12 cellular contexts compared by ENCODE assay signal in genomic region chr5:169116961-169117461, GRCh38.
DNase-seq lines count a peak whose midpoint lies in the region; ATAC-seq and TF ChIP-seq lines count a peak whose summit lies in the region.
"Had no signal": no experiment of that assay in that cellular context is flagged by ENCODE, and none has a peak within 500 bp of the region (broad histone marks: within the 10 kb centered on the region; RNA-seq: fewer than 3 reads in every experiment).

No MANE protein-coding gene starts in this region.

- DNase-seq in H7 (peak; percentile 61), SK-MEL-5 (ENCODE audit: low read depth, low spot score) (peak; percentile 51), left ventricle myocardium inferior (no peak), spleen (no peak), NCI-H510A (lab: John Stamatoyannopoulos, UW) (no peak), HPDE6-E6E7 (ENCODE audit: extremely low spot score) (no peak), COLO668 (lab: John Stamatoyannopoulos, UW; ENCODE audit: unreplicated experiment) (no peak)
- no peak for DNase-seq in naive thymus-derived CD4-positive, alpha-beta T cell
- DNase-seq: effector memory CD8-positive, alpha-beta T cell; hippocampal formation; RPMI8226; stimulated activated CD4-positive, alpha-beta T cell treated with anti-CD3 and anti-CD28 coated beads, Interleukin-12 subunit alpha, Interleukin-12 subunit beta, amount 100 ng/mL, for 4 hours had no signal

- H3K4me1 ChIP-seq in left ventricle myocardium inferior = peaks cover 11% of the 10 kb centered on the region
- peaks cover 0 to 11% (median 4%) of the 10 kb centered on the region in 6 donors for H3K4me1 ChIP-seq in spleen
- H3K4me1 ChIP-seq in naive thymus-derived CD4-positive, alpha-beta T cell (ENCODE audit: control insufficient read depth in 2 of 2, insufficient read depth in 2 of 2, low read length in 2 of 2) = no peaks in the 10 kb centered on the region

- H3K36me3 ChIP-seq in H7 (replicated peaks; ENCODE audit: control insufficient read depth, insufficient read depth, low read length) (no peaks in the 10 kb centered on the region), left ventricle myocardium inferior (no peaks in the 10 kb centered on the region), spleen (no peaks in the 10 kb centered on the region)
- H3K36me3 ChIP-seq in naive thymus-derived CD4-positive, alpha-beta T cell (ENCODE audit: control insufficient read depth in 2 of 3, insufficient read depth in 3 of 3, low read length in 3 of 3) = no peaks in the 10 kb centered on the region

- peak; percentile 48 for TF ChIP-seq CTCF in left ventricle myocardium inferior (IDR thresholded peaks at IDR 0.05; ENCODE audit: borderline replicate concordance)
- peak in 1 of 11 experiments; percentile 5 for TF ChIP-seq CTCF in spleen (IDR thresholded peaks at IDR 0.05 in 8 of 11, conservative IDR thresholded peaks at IDR 0.05 in 3 of 11)

- H3K9me3 Mint-ChIP-seq in naive thymus-derived CD4-positive, alpha-beta T cell = peaks cover 0 to 4% (median 0%) of the 10 kb centered on the region in 11 donors
- H3K9me3 Mint-ChIP-seq: effector memory CD8-positive, alpha-beta T cell had no signal

- H3K9me3 ChIP-seq in left ventricle myocardium inferior (replicated peaks) = no peaks in the 10 kb centered on the region
- no peaks in the 10 kb centered on the region for H3K9me3 ChIP-seq in spleen
- no peaks in the 10 kb centered on the region for H3K9me3 ChIP-seq in naive thymus-derived CD4-positive, alpha-beta T cell (ENCODE audit: control insufficient read depth in 2 of 3, low read length in 3 of 3)

- ATAC-seq in naive thymus-derived CD4-positive, alpha-beta T cell = no peak
- ATAC-seq: effector memory CD8-positive, alpha-beta T cell had no signal

- WGBS in spleen, 5 donors = 52 to 67% (median 60%) methylated on average over 6 of the region's 6 CpGs

- intact Hi-C loops in left ventricle myocardium inferior (cut with micrococcal nuclease) (no loop called here), spleen (cut with DNase I; ENCODE audit: low total_unique reads) (no loop called here)
- intact Hi-C loops in naive thymus-derived CD4-positive, alpha-beta T cell (cut with micrococcal nuclease) = no loop called here

- no peak overlapping the region for H3K4me3 Mint-ChIP-seq in naive thymus-derived CD4-positive, alpha-beta T cell
- H3K4me3 Mint-ChIP-seq: effector memory CD8-positive, alpha-beta T cell had no signal

- no peak overlapping the region for H3K4me3 ChIP-seq in H7 (ENCODE audit: insufficient read depth, low read depth, low read length)
- H3K4me3 ChIP-seq in left ventricle myocardium inferior = no peak overlapping the region
- H3K4me3 ChIP-seq in spleen = no peak overlapping the region
- H3K4me3 ChIP-seq in naive thymus-derived CD4-positive, alpha-beta T cell (ENCODE audit: low read length) = no peak overlapping the region

- no peaks in the 10 kb centered on the region for H3K4me1 Mint-ChIP-seq in naive thymus-derived CD4-positive, alpha-beta T cell

- no peak overlapping the region for H3K27ac Mint-ChIP-seq in naive thymus-derived CD4-positive, alpha-beta T cell
- H3K27ac Mint-ChIP-seq: effector memory CD8-positive, alpha-beta T cell had no signal

- CTCF ChIA-PET in naive thymus-derived CD4-positive, alpha-beta T cell (lab: Charles Lee) = no interaction called here

- in situ Hi-C loops in SK-MEL-5 (cut with HindIII; ENCODE audit: low pct_unique_long_range_greater_than_20kb, low sequenced_read_pairs) = no loop called here

- no peaks in the 10 kb centered on the region for H3K27me3 ChIP-seq in H7 (ENCODE audit: control insufficient read depth, insufficient read depth, low read length)
- H3K27me3 ChIP-seq in left ventricle myocardium inferior (ENCODE audit: low read depth) = no peaks in the 10 kb centered on the region
- no peaks in the 10 kb centered on the region for H3K27me3 ChIP-seq in spleen (replicated peaks in 1 of 7)
- H3K27me3 ChIP-seq in naive thymus-derived CD4-positive, alpha-beta T cell (ENCODE audit: control insufficient read depth in 2 of 2, insufficient read depth in 2 of 2, low read length in 2 of 2) = no peaks in the 10 kb centered on the region

- H3K36me3 Mint-ChIP-seq in naive thymus-derived CD4-positive, alpha-beta T cell = no peaks in the 10 kb centered on the region

- POLR2A ChIA-PET in naive thymus-derived CD4-positive, alpha-beta T cell (lab: Charles Lee) = no interaction called here

- peaks cover 0 to 13% (median 5%) of the 10 kb centered on the region in 5 donors for H3K27me3 Mint-ChIP-seq in naive thymus-derived CD4-positive, alpha-beta T cell

- TF ChIP-seq POLR2A in spleen (IDR thresholded peaks at IDR 0.05) = no peak

- H3K27ac ChIP-seq in left ventricle myocardium inferior (replicated peaks) (peak overlapping the region; percentile 13), spleen (peak overlapping the region in 6 of 8 donors; percentile 29 to 74 (median 54))
- H3K27ac ChIP-seq in naive thymus-derived CD4-positive, alpha-beta T cell (ENCODE audit: low read depth, low read length) = no peak overlapping the region

Comparison
In these comparisons a context has a peak if more than half of its experiments do, and no peak if none do; other contexts are left out.
1. DNase-seq: peak in H7 (single experiment) and SK-MEL-5 (single experiment); none in left ventricle myocardium inferior (single experiment), spleen (single experiment), NCI-H510A (single experiment), HPDE6-E6E7 (single experiment), COLO668 (single experiment) and naive thymus-derived CD4-positive, alpha-beta T cell (0 of 9).